ENCODE assay signal across 1 cellular context in genomic region chr4:8939887-8940742, GRCh38.
TF ChIP-seq lines count a peak whose summit lies in the region.

No MANE protein-coding gene starts in this region.

TF ChIP-seq in K562, 482 proteins besides CTCF, POLR2A, EP300 and RAD21 (continued from another document):
- TF ChIP-seq RBM25 (IDR thresholded peaks at IDR 0.05; ENCODE audit: low read depth, low read length, severe bottlenecking) (peak; percentile 13), ZNF511 (CRISPR knock-in tag; IDR thresholded peaks at IDR 0.05) (no peak), HNRNPL (IDR thresholded peaks at IDR 0.05; ENCODE audit: low read depth, low read length) (no peak), NFATC3 (IDR thresholded peaks at IDR 0.05) (no peak), HDAC8 (tag; IDR thresholded peaks at IDR 0.05) (no peak)
